ENCODE assay signal across 8 cellular contexts in the genomic region with DNA sequence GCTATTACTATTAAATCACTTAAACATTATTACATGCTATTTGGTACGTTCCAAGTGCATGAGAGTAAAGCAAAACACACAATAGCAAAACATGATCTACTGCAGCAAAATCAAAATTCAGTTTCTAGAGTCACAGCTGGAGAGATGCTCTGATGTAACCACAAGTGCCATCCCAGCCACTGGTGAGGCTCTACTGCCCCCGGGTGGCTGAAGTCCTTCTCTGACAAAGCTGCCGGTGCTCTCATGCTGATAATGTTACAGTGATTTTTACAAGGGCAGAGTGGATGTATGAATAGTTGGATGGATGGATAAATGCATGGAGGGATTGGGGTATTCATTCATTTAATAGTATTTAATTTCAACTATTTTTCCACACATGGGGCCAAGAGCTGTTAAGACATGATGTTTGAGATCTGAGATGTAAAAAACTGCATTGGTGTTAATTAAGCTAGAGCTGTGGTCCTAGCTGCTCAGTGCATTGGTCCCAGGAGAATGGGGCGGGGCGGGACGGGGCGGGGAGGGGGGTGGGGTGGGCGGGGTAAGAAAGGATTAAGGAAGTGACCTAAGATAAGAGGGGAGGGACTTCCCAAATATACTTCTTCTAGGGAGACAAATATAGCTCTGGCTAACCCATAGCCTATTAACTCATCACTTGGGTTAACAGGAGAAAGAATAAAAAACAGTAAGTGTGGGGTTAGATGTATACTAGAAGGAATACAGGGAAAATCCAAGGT. TPM values are rescaled to one million over a fixed set of nuclear protein-coding genes. Genes with fewer than 3 reads are reported as not detected.
DNase-seq lines count a peak whose midpoint lies in the region; ATAC-seq, FAIRE-seq and TF ChIP-seq lines count a peak whose summit lies in the region.

No MANE protein-coding gene starts in this region.

- CTCF ChIA-PET in A673 (lab: Charles Lee): interaction anchor here (0.6 to 2.1 kb wide), 16 partner anchors 14 to 1097 kb away, joined by 3 to 10 read pairs (median 4); no protein-coding TSS in a partner anchor
- CTCF ChIA-PET in MCF 10A (lab: Yijun Ruan, JAX): interaction anchor here (0.6 to 3.8 kb wide), 45 partner anchors 10 to 1001 kb away, joined by 3 to 54 read pairs (median 4); no protein-coding TSS in a partner anchor

- peaks cover 11% of the 10 kb centered on the region for H3K27me3 Mint-ChIP-seq in MCF 10A (ENCODE audit: insufficient read depth, unreplicated experiment)

- H3K4me1 Mint-ChIP-seq in MCF 10A (ENCODE audit: insufficient read depth, unreplicated experiment): peaks cover 10% of the 10 kb centered on the region

- H3K36me3 ChIP-seq in A673 (ENCODE audit: insufficient read depth, low read length, poor library complexity, severe bottlenecking): no peaks in the 10 kb centered on the region

- POLR2A ChIA-PET in A673 (lab: Charles Lee; ENCODE audit: low non-redundant PET): no interaction called here
- POLR2A ChIA-PET in MCF 10A (lab: Yijun Ruan, JAX): interaction anchor here (0.6 to 2.9 kb wide), 7 partner anchors 49 to 624 kb away, joined by 3 to 13 read pairs (median 3); a partner anchor contains a TSS

- no peaks in the 10 kb centered on the region for H3K4me1 ChIP-seq in A673 (ENCODE audit: insufficient read depth, low read length, poor library complexity, severe bottlenecking)

- DNase-seq in A673 (ENCODE audit: low spot score): peak; percentile 90
- peak; percentile 64 for DNase-seq in GM19239 (ENCODE audit: insufficient read length, low spot score)
- peak; percentile 48 for DNase-seq in NCI-H2107 treated with DMSO at 0.1 percent for 48 hours (lab: John Stamatoyannopoulos, UW; ENCODE audit: unreplicated experiment)
- DNase-seq in UCSD-AML1 (lab: John Stamatoyannopoulos, UW; ENCODE audit: unreplicated experiment): peak; percentile 59
- DNase-seq in MCF 10A (ENCODE audit: unreplicated experiment): peak; percentile 83
- DNase-seq in iPS-NIHi11 (ENCODE audit: low spot score): peak; percentile 90
- DNase-seq in stimulated activated CD4-positive, alpha-beta T cell treated with anti-CD3 and anti-CD28 coated beads, Interleukin-15, amount 100 ng/mL, for 24 hours: peak; percentile 79

- peak; percentile 66 for FAIRE-seq in GM19239 (lab: Jason Lieb, UNC)

- H3K4me3 ChIP-seq in A673 (ENCODE audit: low read depth, low read length, poor library complexity, severe bottlenecking): no peak overlapping the region

- H3K9me3 Mint-ChIP-seq in MCF 10A (ENCODE audit: unreplicated experiment): no peaks in the 10 kb centered on the region

- H3K27ac ChIP-seq in A673 (ENCODE audit: low read depth, low read length, poor library complexity, severe bottlenecking): no peak overlapping the region

- ATAC-seq in GM18520 (IDR thresholded peaks at IDR 0.05; ENCODE audit: unreplicated experiment): no peak

- no peaks in the 10 kb centered on the region for H3K9me3 ChIP-seq in A673 (ENCODE audit: low read depth, low read length, poor library complexity, severe bottlenecking)

- H3K27me3 ChIP-seq in A673 (replicated peaks; ENCODE audit: insufficient read depth, low read depth, low read length, poor library complexity): no peaks in the 10 kb centered on the region

- intact Hi-C loops in A673 (cut with micrococcal nuclease; ENCODE audit: unreplicated experiment) (loop anchor here (2.0 to 10.0 kb wide), 3 partner anchors 193 to 620 kb away; no protein-coding TSS in a partner anchor), MCF 10A (cut with micrococcal nuclease) (loop anchor here (2.0 kb wide), 4 partner anchors 48 to 618 kb away; no protein-coding TSS in a partner anchor)

- H3K4me3 Mint-ChIP-seq in MCF 10A (ENCODE audit: unreplicated experiment): no peak overlapping the region

- TF ChIP-seq CTCF in A673 (conservative IDR thresholded peaks at IDR 0.05; ENCODE audit: low read depth, low read length) (peak; percentile 97), MCF 10A (IDR thresholded peaks at IDR 0.05; ENCODE audit: unreplicated experiment) (peak; percentile 87)

- no TSS peak for BruUV-seq in A673 (replicated peaks; lab: Mats Ljungman, UMichigan)
- BruUV-seq in MCF 10A (replicated peaks; lab: Mats Ljungman, UMichigan): no TSS peak

- no peaks in the 10 kb centered on the region for H3K36me3 Mint-ChIP-seq in MCF 10A (ENCODE audit: insufficient read depth, unreplicated experiment)

- H3K27ac Mint-ChIP-seq in MCF 10A (ENCODE audit: low read depth, unreplicated experiment): no peak overlapping the region

RNA-seq across cellular contexts. Expression of a gene that starts 5.3 kb away (rescaled TPM):
- total RNA-seq in A673 (2021): not detected in 2 replicates
- total RNA-seq in MCF 10A (2022): 16.8 and 17.6 TPM in 2 replicates

Comparison
In these comparisons a context has a peak if more than half of its experiments do, and no peak if none do; other contexts are left out.
1. RNA of a gene that starts 5.3 kb away (total RNA-seq): 16.8 to 17.6 TPM in MCF 10A; not detected in A673; every median in the first group is over 10 times any median in the second.
2. Peak in every context shown above with its lines, with median percentiles within 50 percentile points of each other: DNase-seq.